ENCODE assay signal across 8 cellular contexts in genomic region chr18:50280707-50281294, GRCh38. TPM values are rescaled to one million over a fixed set of nuclear protein-coding genes. Genes with fewer than 3 reads are reported as not detected.
DNase-seq lines count a peak whose midpoint lies in the region; ATAC-seq and TF ChIP-seq lines count a peak whose summit lies in the region.

No MANE protein-coding gene starts in this region.

- H3K79me2 ChIP-seq in ACC112 (ENCODE audit: control insufficient read depth, insufficient read depth, low read length, unreplicated experiment), result peaks cover 28% of the 10 kb centered on the region

- no peaks in the 10 kb centered on the region for H3K9me3 ChIP-seq in muscle layer of duodenum (ENCODE audit: control insufficient read depth in 1 of 2, low read length in 2 of 2)

- TF ChIP-seq CTCF in choroid plexus epithelial cell (conservative IDR thresholded peaks at IDR 0.05; ENCODE audit: low read depth, low read length), result no peak

- H3K27ac ChIP-seq in ACC112 (ENCODE audit: low read depth, low read length) (peak overlapping the region; percentile 59), muscle layer of duodenum (ENCODE audit: low read length) (peak overlapping the region; percentile 98)

- H3K36me3 ChIP-seq in ACC112 (ENCODE audit: insufficient read depth, low read length), result peaks cover 31% of the 10 kb centered on the region
- peaks cover 34 to 61% of the 10 kb centered on the region in 2 donors for H3K36me3 ChIP-seq in muscle layer of duodenum (ENCODE audit: control insufficient read depth in 1 of 2, insufficient read depth in 2 of 2, low read length in 2 of 2)

- ATAC-seq in GM18861 (IDR thresholded peaks at IDR 0.05; ENCODE audit: unreplicated experiment), result no peak
- no peak for ATAC-seq in HG02678 (IDR thresholded peaks at IDR 0.05; ENCODE audit: unreplicated experiment)

- DNase-seq in Jurkat, Clone E6-1 (ENCODE audit: low read depth, low spot score), result no peak
- DNase-seq in choroid plexus epithelial cell (ENCODE audit: low read depth) (no peak), DMS53 treated with DMSO at 0.1 percent for 48 hours (lab: John Stamatoyannopoulos, UW; ENCODE audit: unreplicated experiment) (no peak)
- no peak for DNase-seq in activated CD4-positive, alpha-beta T cell treated with anti-CD3 and anti-CD28 coated beads for 1 hour

- peak overlapping the region; percentile 83 for H3K4me3 ChIP-seq in ACC112 (ENCODE audit: low read depth, low read length)
- H3K4me3 ChIP-seq in Jurkat, Clone E6-1 (ENCODE audit: low read length), result peak overlapping the region; percentile 100
- H3K4me3 ChIP-seq in choroid plexus epithelial cell (ENCODE audit: low read depth, low read length), result peak overlapping the region; percentile 100
- peak overlapping the region; percentile 94 to 97 for H3K4me3 ChIP-seq in muscle layer of duodenum (ENCODE audit: low read depth in 1 of 2, low read length in 2 of 2)

- H3K27me3 ChIP-seq in ACC112 (ENCODE audit: insufficient read depth, low read length) (no peaks in the 10 kb centered on the region), muscle layer of duodenum (ENCODE audit: low read depth, low read length) (no peaks in the 10 kb centered on the region)

- H3K4me1 ChIP-seq in ACC112 (ENCODE audit: control insufficient read depth, insufficient read depth, low read length, unreplicated experiment) (peaks cover 35% of the 10 kb centered on the region), muscle layer of duodenum (ENCODE audit: control insufficient read depth in 1 of 2, insufficient read depth in 2 of 2, low read length in 2 of 2) (peaks cover 15 to 31% of the 10 kb centered on the region in 2 donors)

- peak overlapping the region; percentile 41 for H2AFZ ChIP-seq in ACC112 (ENCODE audit: low read length, unreplicated experiment)

RNA-seq across cellular contexts. Expression of gene MBD1, which starts 0.5 kb away (rescaled TPM):
- polyA plus RNA-seq in Jurkat, Clone E6-1 (2012; ENCODE audit: insufficient read depth, insufficient read length), result 69.0 TPM

RNA-seq across cellular contexts. Expression of gene CXXC1, which starts 6.7 kb away (rescaled TPM):
- 139 TPM for polyA plus RNA-seq in Jurkat, Clone E6-1 (2012; ENCODE audit: insufficient read depth, insufficient read length)

RNA-seq across cellular contexts. Expression of gene CFAP53, which starts 14.5 kb away (rescaled TPM):
- polyA plus RNA-seq in Jurkat, Clone E6-1 (2012; ENCODE audit: insufficient read depth, insufficient read length), result 2.2 TPM
